In the genomic region with DNA sequence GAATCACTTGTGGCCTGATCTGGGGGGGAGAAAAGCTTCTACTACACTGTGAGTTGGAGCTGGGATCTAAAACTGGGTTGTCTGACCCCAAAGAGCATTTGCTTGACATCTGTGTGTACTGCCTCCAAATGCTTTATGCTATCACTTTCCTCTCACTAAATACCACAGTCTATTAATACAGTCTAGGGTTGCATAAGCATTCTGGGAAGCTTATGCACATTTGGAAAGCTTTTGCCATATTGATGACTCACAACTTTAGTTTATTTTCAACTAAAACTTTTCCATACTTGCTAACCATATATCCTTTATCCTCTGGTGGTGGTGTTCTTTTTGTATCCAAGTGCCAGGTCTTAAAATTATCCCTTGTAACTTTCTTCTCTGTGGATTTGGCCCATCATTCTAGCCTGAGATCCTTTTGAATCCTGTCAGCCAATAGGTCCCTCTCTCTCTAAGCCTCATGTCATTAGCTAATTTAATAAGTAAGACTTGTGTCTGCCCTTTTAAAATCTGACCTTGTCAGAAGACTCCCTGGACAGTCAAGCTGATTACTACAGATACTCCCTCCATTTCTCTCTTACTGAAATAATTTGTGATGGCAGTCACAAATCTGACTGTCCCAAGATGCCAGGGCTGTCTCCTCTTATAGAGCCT, we compare ENCODE assay signal across 15 cellular contexts.
DNase-seq lines count a peak whose midpoint lies in the region; ATAC-seq and TF ChIP-seq lines count a peak whose summit lies in the region.
"Had no signal": no experiment of that assay in that cellular context is flagged by ENCODE, and none has a peak within 500 bp of the region (broad histone marks: within the 10 kb centered on the region; RNA-seq: fewer than 3 reads in every experiment).

No MANE protein-coding gene starts in this region.

- H3K9me3 Mint-ChIP-seq in brain = no peaks in the 10 kb centered on the region
- H3K9me3 Mint-ChIP-seq: activated naive CD4-positive, alpha-beta T cell treated with anti-CD3 and anti-CD28 coated beads, Interleukin-2, amount 50 U/mL, for 72 hours; CD8-positive, alpha-beta T cell had no signal

- TF ChIP-seq CTCF in brain (conservative IDR thresholded peaks at IDR 0.05) = no peak
- TF ChIP-seq CTCF in hepatocyte (IDR thresholded peaks at IDR 0.05; ENCODE audit: poor library complexity) = no peak

- H3K9me3 ChIP-seq in hepatocyte (ENCODE audit: low read depth) = no peaks in the 10 kb centered on the region

- H3K4me1 ChIP-seq in hepatocyte (ENCODE audit: insufficient read depth) = no peaks in the 10 kb centered on the region

- no peaks in the 10 kb centered on the region for H3K36me3 ChIP-seq in hepatocyte (replicated peaks; ENCODE audit: insufficient read depth, low read depth)

- H3K27me3 Mint-ChIP-seq in brain = peaks cover 2% of the 10 kb centered on the region

- no peak overlapping the region for H3K4me2 ChIP-seq in hepatocyte

- H3K27me3 ChIP-seq in hepatocyte = no peaks in the 10 kb centered on the region

- no peaks in the 10 kb centered on the region for H3K79me2 ChIP-seq in hepatocyte

- no peaks in the 10 kb centered on the region for H4K20me1 ChIP-seq in hepatocyte (ENCODE audit: insufficient read depth, poor library complexity, severe bottlenecking)

- H2AFZ ChIP-seq in hepatocyte = no peak overlapping the region

- no peaks in the 10 kb centered on the region for H3K36me3 Mint-ChIP-seq in brain
- H3K36me3 Mint-ChIP-seq: activated naive CD4-positive, alpha-beta T cell treated with anti-CD3 and anti-CD28 coated beads, Interleukin-2, amount 50 U/mL, for 72 hours; CD8-positive, alpha-beta T cell; T-cell had no signal

- H3K4me3 Mint-ChIP-seq in brain = peak overlapping the region in 1 of 5 experiments; percentile 14
- H3K4me3 Mint-ChIP-seq: CD8-positive, alpha-beta T cell; effector memory CD8-positive, alpha-beta T cell; T-cell had no signal

- ATAC-seq in GM19467 (IDR thresholded peaks at IDR 0.05; ENCODE audit: unreplicated experiment) (no peak), GM21737 (IDR thresholded peaks at IDR 0.05; ENCODE audit: unreplicated experiment) (no peak)
- ATAC-seq: activated naive CD4-positive, alpha-beta T cell treated with anti-CD3 and anti-CD28 coated beads, Interleukin-2, amount 50 U/mL, for 72 hours; CD8-positive, alpha-beta T cell; effector memory CD8-positive, alpha-beta T cell; T-cell had no signal

- H3K27ac ChIP-seq in hepatocyte = peak overlapping the region; percentile 15

- peak; percentile 22 for DNase-seq in ACHN
- peak; percentile 36 for DNase-seq in HS-27A (ENCODE audit: low read depth)
- DNase-seq in hepatocyte (ENCODE audit: low spot score) = no peak
- DNase-seq in DMS114 treated with DMSO at 0.1 percent for 48 hours (lab: John Stamatoyannopoulos, UW; ENCODE audit: unreplicated experiment) = no peak
- DNase-seq in mesenteric fat pad (ENCODE audit: low spot score) = no peak
- DNase-seq: CD8-positive, alpha-beta T cell; effector memory CD8-positive, alpha-beta T cell; islet precursor cell; NCI-H1417 treated with DMSO at 0.1 percent for 48 hours; stimulated activated CD4-positive, alpha-beta T cell treated with anti-CD3 and anti-CD28 coated beads, Interleukin-2, amount 100 ng/mL, for 48 hours; T-cell had no signal

- H3K27ac Mint-ChIP-seq in brain = peak overlapping the region in 3 of 5 experiments; percentile 11 to 83 (median 61)
- H3K27ac Mint-ChIP-seq: activated naive CD4-positive, alpha-beta T cell treated with anti-CD3 and anti-CD28 coated beads, Interleukin-2, amount 50 U/mL, for 72 hours; CD8-positive, alpha-beta T cell; effector memory CD8-positive, alpha-beta T cell; T-cell had no signal

- peaks cover 35% of the 10 kb centered on the region for H3K4me1 Mint-ChIP-seq in brain
- H3K4me1 Mint-ChIP-seq: T-cell had no signal

- in situ Hi-C loops in ACHN (cut with HindIII; ENCODE audit: low pct_ligation_motif_present, low pct_unique_long_range_greater_than_20kb, low sequenced_read_pairs) = no loop called here

- H3K4me3 ChIP-seq in hepatocyte = no peak overlapping the region

- no peaks in the 10 kb centered on the region for H3K9me2 ChIP-seq in hepatocyte (replicated peaks; ENCODE audit: insufficient read depth)

Comparison
In these comparisons a context has a peak if more than half of its experiments do, and no peak if none do; other contexts are left out.
1. DNase-seq: peak in ACHN (single experiment) and HS-27A (single experiment); none in hepatocyte (single experiment), DMS114 treated with DMSO at 0.1 percent for 48 hours (single experiment) and mesenteric fat pad (single experiment).